Comparison of ENCODE assay signal across 8 cellular contexts in the genomic region with DNA sequence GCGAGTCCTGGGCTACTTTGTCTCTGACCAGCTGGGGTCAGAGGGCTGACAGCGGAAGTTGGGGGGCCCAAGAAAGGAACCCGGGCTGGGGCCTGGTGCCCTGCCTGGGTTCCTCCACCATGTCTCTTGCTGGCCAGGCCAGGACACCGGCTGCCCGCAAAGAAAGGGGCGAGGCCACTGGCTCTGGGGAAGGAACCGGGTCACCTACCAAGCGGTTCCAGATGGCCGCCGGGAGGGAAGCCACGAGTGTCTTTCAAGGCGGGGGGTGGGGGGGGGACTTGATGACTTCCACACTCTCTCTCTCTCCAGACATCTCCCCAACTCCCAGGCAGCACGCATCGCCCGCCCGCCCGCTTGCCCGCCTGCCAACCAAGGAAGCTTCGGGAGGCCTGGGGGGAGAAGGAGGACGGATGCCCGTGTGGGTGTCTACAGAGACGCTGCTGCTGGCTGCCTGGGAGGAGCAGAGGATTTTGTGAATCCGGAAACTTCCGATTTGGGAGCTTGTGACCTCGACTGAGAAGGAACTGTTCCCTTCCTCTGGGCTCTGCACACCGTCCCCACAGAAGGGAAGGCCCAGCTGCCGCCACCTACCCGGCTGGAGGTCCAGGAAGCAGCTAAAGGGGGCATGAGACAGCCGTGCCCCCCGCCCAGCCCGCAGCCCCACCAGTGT. TPM values are rescaled to one million over a fixed set of nuclear protein-coding genes. Genes with fewer than 3 reads are reported as not detected.
A peak's percentile ranks its signal among the peaks of the same experiment; 100 is the strongest.
DNase-seq lines count a peak whose midpoint lies in the region; ATAC-seq, FAIRE-seq and TF ChIP-seq lines count a peak whose summit lies in the region.

No MANE protein-coding gene starts in this region.

- peak; percentile 47 for FAIRE-seq in GM12878 (lab: Jason Lieb, UNC)

- H3K4me3 ChIP-seq in GM12878, result peak overlapping the region; percentile 88
- peak overlapping the region; percentile 68 for H3K4me3 ChIP-seq in iPS-15b (ENCODE audit: low read depth, low read length)
- H3K4me3 ChIP-seq in skeletal muscle cell (ENCODE audit: low read depth, low read length), result peak overlapping the region; percentile 86

- H3K4me1 ChIP-seq in GM12878 (ENCODE audit: control insufficient read depth, insufficient read depth, low read length), result no peaks in the 10 kb centered on the region; the same call in 1 of the 2 replicates
- no peaks in the 10 kb centered on the region for H3K4me1 ChIP-seq in iPS-15b (ENCODE audit: control insufficient read depth, insufficient read depth, low read length)

- RAD21 ChIA-PET in GM12878 (lab: Charles Lee; ENCODE audit: unreplicated experiment), result interaction anchor here (0.6 to 1.9 kb wide), 5 partner anchors 9 to 63 kb away, joined by 3 to 6 read pairs (median 4); a partner anchor contains a TSS

- H3K36me3 ChIP-seq in GM12878 (ENCODE audit: control insufficient read depth in 2 of 2, insufficient read depth in 2 of 2, low read length in 1 of 2) (no peaks in the 10 kb centered on the region), iPS-15b (ENCODE audit: control insufficient read depth, insufficient read depth, low read length) (peaks cover 5% of the 10 kb centered on the region)

- H3K27ac ChIP-seq in GM12878 (ENCODE audit: control insufficient read depth, insufficient read depth), result peak overlapping the region; percentile 69

- H4K20me1 ChIP-seq in GM12878 (ENCODE audit: control insufficient read depth, insufficient read depth), result no peaks in the 10 kb centered on the region

- H3K79me2 ChIP-seq in GM12878 (ENCODE audit: control insufficient read depth, insufficient read depth, low read length), result peaks cover 30% of the 10 kb centered on the region

- SMC1A ChIA-PET in GM12878 (lab: Charles Lee; ENCODE audit: uncharacterized antibody, unreplicated experiment), result interaction anchor here (1.5 kb wide), 1 partner anchor 9 kb away, joined by 5 read pairs; no protein-coding TSS in a partner anchor

- TF ChIP-seq EP300 in GM12878 (IDR thresholded peaks at IDR 0.05; ENCODE audit: borderline replicate concordance in 1 of 2, control insufficient read depth in 1 of 2, low read depth in 2 of 2, low read length in 2 of 2), result no peak

- TF ChIP-seq POLR2A in GM12878 (IDR thresholded peaks at IDR 0.05; ENCODE audit: low read depth, low read length), result 0 out of 2 replicates have a peak, but pooled peaks have one; percentile 10

- H2AFZ ChIP-seq in GM12878 (ENCODE audit: control insufficient read depth, low read depth, low read length), result peak overlapping the region; percentile 55

- ATAC-seq in GM12878 (peak; percentile 39), GM21786 (IDR thresholded peaks at IDR 0.05; ENCODE audit: unreplicated experiment) (no peak)

- TF ChIP-seq RAD21 in GM12878 (IDR thresholded peaks at IDR 0.05; ENCODE audit: insufficient read depth, low read depth, low read length), result no peak

- intact Hi-C loops in GM12878 (cut with micrococcal nuclease; ENCODE audit: unreplicated experiment), result no loop called here

- no peaks in the 10 kb centered on the region for H3K27me3 ChIP-seq in GM12878 (replicated peaks in 1 of 2; ENCODE audit: control insufficient read depth in 2 of 2, insufficient read depth in 2 of 2, low read length in 1 of 2)
- no peaks in the 10 kb centered on the region for H3K27me3 ChIP-seq in iPS-15b (ENCODE audit: control insufficient read depth, insufficient read depth, low read length)

- in situ Hi-C loops in GM12878 (cut with MboI), result no loop called here

- H3K9ac ChIP-seq in GM12878 (ENCODE audit: control insufficient read depth, insufficient read depth, low read length) (peak overlapping the region; percentile 80), iPS-15b (ENCODE audit: low read depth, low read length) (peak overlapping the region; percentile 65)

- H3K4me2 ChIP-seq in GM12878 (ENCODE audit: control insufficient read depth, insufficient read depth), result peak overlapping the region; percentile 89

- no TSS peak for BruUV-seq in GM12878 (replicated peaks; lab: Mats Ljungman, UMichigan)

- WGBS in GM12878 (ENCODE audit: insufficient coverage, insufficient replicate concordance, low lambda C conversion rate, missing lambda C conversion rate), result 4% methylated on average over 29 of the region's 31 CpGs

- CTCF ChIA-PET in GM12878 (lab: Yijun Ruan, JAX), result interaction anchor here (0.7 to 3.8 kb wide), 7 partner anchors 9 to 145 kb away, joined by 3 to 22 read pairs (median 3); a partner anchor contains a TSS

- POLR2A ChIA-PET in GM12878 (lab: Charles Lee), result interaction anchor here (1.2 to 3.4 kb wide), 3 partner anchors 11 to 31 kb away, joined by 3 to 13 read pairs (median 5); no protein-coding TSS in a partner anchor

- DNase-seq in NCI-H524 (lab: John Stamatoyannopoulos, UW) (peak; percentile 44 to 65), NCI-H524 treated with DMSO at 0.1 percent for 48 hours (lab: John Stamatoyannopoulos, UW) (no peak), NOMO-1 treated with DMSO at 0.1 percent for 48 hours (lab: John Stamatoyannopoulos, UW; ENCODE audit: unreplicated experiment) (peak; percentile 52), GM12878 (ENCODE audit: low read depth, low spot score) (no peak), skeletal muscle cell (ENCODE audit: low read depth) (no peak), NCI-H345 (lab: John Stamatoyannopoulos, UW) (no peak)

- TF ChIP-seq CTCF in GM12878 (IDR thresholded peaks at IDR 0.05 in 2 of 3, conservative IDR thresholded peaks at IDR 0.05 in 1 of 3; ENCODE audit: control insufficient read depth in 2 of 3, extremely low read depth in 1 of 3, insufficient read depth in 1 of 3, low read depth in 3 of 3, low read length in 3 of 3), result 0 out of 6 replicates have a peak, but pooled peaks of 1 of the 3 experiments have one; percentile 4

- H3K9me3 ChIP-seq in GM12878 (replicated peaks; ENCODE audit: control insufficient read depth, insufficient read depth, low read length) (no peaks in the 10 kb centered on the region), iPS-15b (ENCODE audit: control insufficient read depth, insufficient read depth, low read length) (no peaks in the 10 kb centered on the region)

TF ChIP-seq in GM12878, 131 proteins besides CTCF, POLR2A, EP300 and RAD21 (continues in another document):
- TF ChIP-seq SIN3A (IDR thresholded peaks at IDR 0.05; ENCODE audit: low read depth, low read length) (no peak), IKZF2 (IDR thresholded peaks at IDR 0.05) (0 out of 4 replicates have a peak, but pooled peaks of 1 of the 2 experiments have one; percentile 26), SPI1 (IDR thresholded peaks at IDR 0.05; ENCODE audit: borderline replicate concordance, insufficient read depth, low read depth, low read length) (peak; percentile 18; the same call in 1 of the 2 replicates), EED (IDR thresholded peaks at IDR 0.05; ENCODE audit: low read depth) (peak; percentile 30; the same call in 1 of the 2 replicates)
- TF ChIP-seq, protein P1, sequence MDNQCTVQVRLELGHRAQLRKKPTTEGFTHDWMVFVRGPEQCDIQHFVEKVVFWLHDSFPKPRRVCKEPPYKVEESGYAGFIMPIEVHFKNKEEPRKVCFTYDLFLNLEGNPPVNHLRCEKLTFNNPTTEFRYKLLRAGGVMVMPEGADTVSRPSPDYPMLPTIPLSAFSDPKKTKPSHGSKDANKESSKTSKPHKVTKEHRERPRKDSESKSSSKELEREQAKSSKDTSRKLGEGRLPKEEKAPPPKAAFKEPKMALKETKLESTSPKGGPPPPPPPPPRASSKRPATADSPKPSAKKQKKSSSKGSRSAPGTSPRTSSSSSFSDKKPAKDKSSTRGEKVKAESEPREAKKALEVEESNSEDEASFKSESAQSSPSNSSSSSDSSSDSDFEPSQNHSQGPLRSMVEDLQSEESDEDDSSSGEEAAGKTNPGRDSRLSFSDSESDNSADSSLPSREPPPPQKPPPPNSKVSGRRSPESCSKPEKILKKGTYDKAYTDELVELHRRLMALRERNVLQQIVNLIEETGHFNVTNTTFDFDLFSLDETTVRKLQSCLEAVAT (IDR thresholded peaks at IDR 0.05), result 0 out of 2 replicates have a peak, but pooled peaks have one; percentile 19

RNA-seq across cellular contexts. Expression of a gene that starts 1.1 kb away (rescaled TPM):
- total RNA-seq in GM12878 (2013; cell fraction: nucleolus; rRNA removed), result 29.0 and 34.7 TPM in 2 replicates
- total RNA-seq in GM12878 (2014; rRNA removed) (4.5 and 6.0 TPM in 2 replicates), GM12878 (2014; rRNA removed; fragmentation: Illumina TruSeq; extraction: Trizol) (2.2 TPM in 2 replicates), GM12878 (2021) (19.0 and 19.6 TPM in 2 replicates)
- polyA plus RNA-seq in GM12878 (2011; ENCODE audit: low read depth), result 3.4 TPM
- polyA plus RNA-seq in GM12878 (2011; rRNA removed) (0.84 and 2.3 TPM in 2 replicates), GM12878 (2014; fragmentation: Illumina TruSeq; extraction: Trizol) (2.4 and 4.6 TPM in 2 replicates), GM12878 (2014; fragmentation: Nextera tagmentation; extraction: Ambion mirVana) (under 1 TPM; 0.39 to 0.46 TPM), GM12878 (2014; rRNA removed) (9.3 and 12.6 TPM in 2 replicates), GM12878 (2016; fragmentation: Nextera tagmentation; extraction: Ambion mirVana) (10 to 100 TPM in 1 of 2 experiments, 1 to 10 TPM in 1; 7.8 to 10.3 TPM)
- 3.4 and 3.6 TPM in 2 replicates for polyA plus RNA-seq in GM12878 (2011; cell fraction: cytosol; rRNA removed)
- 11.7 and 16.6 TPM in 2 replicates for polyA plus RNA-seq in GM12878 (2011; cell fraction: nucleus; rRNA removed)
- polyA plus RNA-seq in GM12878 (2012), result 12.8 and 13.0 TPM in 2 replicates
- 9.1 and 10.3 TPM in 2 replicates for polyA minus RNA-seq in GM12878 (2011; rRNA and poly(A)+ RNA removed)
- polyA minus RNA-seq in GM12878 (2011; cell fraction: cytosol; rRNA and poly(A)+ RNA removed), result 7.8 and 10.0 TPM in 2 replicates
- polyA minus RNA-seq in GM12878 (2011; cell fraction: nucleus; rRNA and poly(A)+ RNA removed), result 4.5 and 9.2 TPM in 2 replicates

RNA-seq across cellular contexts. Expression of a gene that starts 9.0 kb away (rescaled TPM):
- total RNA-seq in GM12878 (2013; cell fraction: nucleolus; rRNA removed), result not detected in 2 replicates
- not detected in 2 replicates for total RNA-seq in GM12878 (2014; rRNA removed)
- total RNA-seq in GM12878 (2014; rRNA removed; fragmentation: Illumina TruSeq; extraction: Trizol), result not detected in 2 replicates
- 0.16 and 0.41 TPM in 2 replicates for total RNA-seq in GM12878 (2021)
- polyA plus RNA-seq in GM12878 (2011; ENCODE audit: low read depth), result not detected
- 0.06 and 0.18 TPM in 2 replicates for polyA plus RNA-seq in GM12878 (2011; rRNA removed)
- polyA plus RNA-seq in GM12878 (2011; cell fraction: cytosol; rRNA removed), result 0.07 and 0.12 TPM in 2 replicates
- polyA plus RNA-seq in GM12878 (2011; cell fraction: nucleus; rRNA removed), result 0.19 and 0.51 TPM in 2 replicates
- polyA plus RNA-seq in GM12878 (2012), result 0.18 TPM in 1 of 2 replicates, not detected in the other
- not detected in 2 replicates for polyA plus RNA-seq in GM12878 (2014; fragmentation: Illumina TruSeq; extraction: Trizol)
- polyA plus RNA-seq in GM12878 (2014; fragmentation: Nextera tagmentation; extraction: Ambion mirVana), result not detected
- polyA plus RNA-seq in GM12878 (2014; rRNA removed), result 0.03 and 0.04 TPM in 2 replicates
- polyA plus RNA-seq in GM12878 (2016; fragmentation: Nextera tagmentation; extraction: Ambion mirVana), result 1 to 10 TPM in 1 of 2 experiments, not detected in 1; 1.2 TPM
- polyA minus RNA-seq in GM12878 (2011; rRNA and poly(A)+ RNA removed), result 0.05 TPM in 1 of 2 replicates, not detected in the other
- polyA minus RNA-seq in GM12878 (2011; cell fraction: cytosol; rRNA and poly(A)+ RNA removed), result 0.80 TPM in 1 of 2 replicates, not detected in the other
- polyA minus RNA-seq in GM12878 (2011; cell fraction: nucleus; rRNA and poly(A)+ RNA removed), result 0.48 TPM in 1 of 2 replicates, not detected in the other

Comparison
In these comparisons a context has a peak if more than half of its experiments do, and no peak if none do; other contexts are left out.
1. DNase-seq: peak in NCI-H524 (2 of 2) and NOMO-1 treated with DMSO at 0.1 percent for 48 hours (single experiment); none in NCI-H524 treated with DMSO at 0.1 percent for 48 hours (single experiment), GM12878 (single experiment), skeletal muscle cell (single experiment) and NCI-H345 (single experiment).
2. Peak in every context shown above with its lines, with median percentiles within 50 percentile points of each other: H3K4me3 ChIP-seq.